8 cellular contexts compared by ENCODE assay signal in genomic region chr3:45665101-45665572, GRCh38. TPM values are rescaled to one million over a fixed set of nuclear protein-coding genes. Genes with fewer than 3 reads are reported as not detected.
DNase-seq lines count a peak whose midpoint lies in the region; ATAC-seq and TF ChIP-seq lines count a peak whose summit lies in the region.

No MANE protein-coding gene starts in this region.

- H3K4me2 ChIP-seq in trophoblast cell (ENCODE audit: low read length) = no peak overlapping the region

- H2AK5ac ChIP-seq in trophoblast cell (ENCODE audit: low read length) = no peak overlapping the region

- no peak overlapping the region for H3K9ac ChIP-seq in trophoblast cell (ENCODE audit: low read length)

- no peaks in the 10 kb centered on the region for H3K9me3 ChIP-seq in trophoblast cell (ENCODE audit: insufficient read depth, low read depth, low read length)

- H3K4me1 ChIP-seq in trophoblast cell (ENCODE audit: control insufficient read depth in 1 of 2, insufficient read depth in 2 of 2, low read length in 2 of 2) = no peaks in the 10 kb centered on the region

- no peak overlapping the region for H4K8ac ChIP-seq in trophoblast cell (ENCODE audit: low read depth, low read length)

- H3K23ac ChIP-seq in trophoblast cell (ENCODE audit: low read length) = no peak overlapping the region

- no peak overlapping the region for H2BK120ac ChIP-seq in trophoblast cell (ENCODE audit: insufficient read depth, low read length, poor library complexity)

- H2AFZ ChIP-seq in trophoblast cell (ENCODE audit: insufficient read depth, low read length, poor library complexity) = no peak overlapping the region

- no peak overlapping the region for H2BK5ac ChIP-seq in trophoblast cell (ENCODE audit: low read depth, low read length, poor library complexity)

- no peak overlapping the region for H4K91ac ChIP-seq in trophoblast cell (ENCODE audit: low read depth, low read length)

- no peaks in the 10 kb centered on the region for H3K79me1 ChIP-seq in trophoblast cell (ENCODE audit: low read length)

- no peak overlapping the region for H3K18ac ChIP-seq in trophoblast cell (ENCODE audit: low read length)

- no peaks in the 10 kb centered on the region for H3K27me3 ChIP-seq in trophoblast cell (ENCODE audit: insufficient read depth, low read length)

- no peak for ATAC-seq in HG02571 (IDR thresholded peaks at IDR 0.05; ENCODE audit: unreplicated experiment)
- ATAC-seq in HG02763 (IDR thresholded peaks at IDR 0.05; ENCODE audit: unreplicated experiment) = no peak

- H4K12ac ChIP-seq in trophoblast cell (ENCODE audit: low read depth, low read length) = no peak overlapping the region

- no peak overlapping the region for H2BK12ac ChIP-seq in trophoblast cell (ENCODE audit: low read length)

- H3K4ac ChIP-seq in trophoblast cell (ENCODE audit: low read depth, low read length) = no peak overlapping the region

- WGBS in trophoblast cell (ENCODE audit: extremely low coverage, insufficient coverage, insufficient read length) = no CpG with 5 or more reads among the region's 9 CpGs

- H3K36me3 ChIP-seq in trophoblast cell (ENCODE audit: control insufficient read depth in 1 of 2, insufficient read depth in 2 of 2, low read length in 2 of 2) = peaks cover 3 to 7% of the 10 kb centered on the region in 2 experiments

- H3K79me2 ChIP-seq in trophoblast cell (ENCODE audit: control insufficient read depth, insufficient read depth, low read length, poor library complexity) = no peaks in the 10 kb centered on the region

- peak; percentile 63 for TF ChIP-seq CTCF in 22Rv1 (IDR thresholded peaks at IDR 0.05)
- TF ChIP-seq CTCF in GM12874 (IDR thresholded peaks at IDR 0.05; ENCODE audit: insufficient read depth, low read depth, low read length) = peak; percentile 75
- peak; percentile 46 for TF ChIP-seq CTCF in fibroblast of mammary gland (conservative IDR thresholded peaks at IDR 0.05; ENCODE audit: control insufficient read depth, insufficient read depth, low read depth, low read length)

- DNase-seq in NCI-H524 treated with DMSO at 0.1 percent for 48 hours (lab: John Stamatoyannopoulos, UW) = peak; percentile 15
- peak; percentile 40 for DNase-seq in activated T-cell treated with anti-CD3 and anti-CD28 coated beads for 48 hours (ENCODE audit: low read depth)
- DNase-seq in fibroblast of mammary gland (ENCODE audit: low read depth) = peak; percentile 47
- DNase-seq in trophoblast cell = peak; percentile 27 to 50

- H3K4me3 ChIP-seq in fibroblast of mammary gland (ENCODE audit: control insufficient read depth, low read depth, low read length) = no peak overlapping the region
- H3K4me3 ChIP-seq in trophoblast cell (ENCODE audit: low read depth, low read length) = no peak overlapping the region

- H3K27ac ChIP-seq in 22Rv1 = no peak overlapping the region
- no peak overlapping the region for H3K27ac ChIP-seq in trophoblast cell (ENCODE audit: low read depth, low read length)

- H3K14ac ChIP-seq in trophoblast cell (ENCODE audit: low read length) = no peak overlapping the region

RNA-seq across cellular contexts. Expression of gene SACM1L, which starts 24.1 kb away (rescaled TPM):
- 16.8 and 16.9 TPM in 2 replicates for polyA plus RNA-seq in trophoblast cell (2013)
